16 cellular contexts compared by ENCODE assay signal in the genomic region with DNA sequence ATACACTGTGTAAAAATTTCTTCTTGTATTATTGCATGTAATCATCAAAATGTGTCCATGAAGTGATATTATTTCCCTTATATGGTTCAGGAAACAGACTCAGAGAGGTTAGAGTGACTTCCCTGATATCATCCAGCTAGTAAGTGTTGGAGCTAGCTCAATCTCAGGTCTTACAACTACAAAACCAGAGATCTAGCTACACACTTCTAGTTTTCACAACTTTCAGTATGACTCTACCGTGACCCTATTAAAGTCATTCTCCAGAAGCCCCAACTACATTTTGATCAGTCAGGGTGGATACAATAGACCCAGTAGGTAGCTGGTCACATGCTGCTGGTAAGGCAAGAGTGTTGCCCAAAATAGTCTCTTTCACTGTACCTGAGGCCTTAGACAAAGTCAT.
"Had no signal": no experiment of that assay in that cellular context is flagged by ENCODE, and none has a peak within 500 bp of the region (broad histone marks: within the 10 kb centered on the region; RNA-seq: fewer than 3 reads in every experiment).

No MANE protein-coding gene starts in this region.

- H3K27me3 ChIP-seq: esophagus squamous epithelium, suprapubic skin had no signal

- H3K9me3 ChIP-seq: esophagus squamous epithelium, suprapubic skin had no signal

- ATAC-seq: activated naive CD8-positive, alpha-beta T cell treated with anti-CD3 and anti-CD28 coated beads, Interleukin-2, amount 50 U/mL, for 24 hours had no signal

- H3K4me3 ChIP-seq: esophagus squamous epithelium, suprapubic skin had no signal

- H3K4me1 ChIP-seq: esophagus squamous epithelium, suprapubic skin had no signal

- H3K36me3 ChIP-seq: esophagus squamous epithelium, suprapubic skin had no signal

- DNase-seq: activated naive CD4-positive, alpha-beta T cell; activated naive CD8-positive, alpha-beta T cell treated with anti-CD3 and anti-CD28 coated beads, Interleukin-2, amount 50 U/mL, for 24 hours; activated T-cell treated with anti-CD3 and anti-CD28 coated beads for 4 hours; aorta; cerebellar nuclear complex; effector CD8-positive, alpha-beta T cell; esophagus squamous epithelium; hypothalamus; nucleus accumbens; posterior cingulate gyrus; retina; stimulated activated CD4-positive, alpha-beta T cell treated with anti-CD3 and anti-CD28 coated beads, Interleukin-15, amount 100 ng/mL, for 24 hours; stimulated activated CD4-positive, alpha-beta T cell treated with anti-CD3 and anti-CD28 coated beads, Interleukin-4, amount 100 ng/mL, for 1 hour; stimulated activated naive CD4-positive, alpha-beta T cell treated with Interleukin-2 at 50 U/mL for 16 hours; trophoblast cell had no signal

- H3K27ac ChIP-seq: esophagus squamous epithelium, suprapubic skin had no signal
